ENCODE assay signal across 1 cellular context in genomic region chrX:140697618-140698017, GRCh38.
TF ChIP-seq lines count a peak whose summit lies in the region.

No MANE protein-coding gene starts in this region.

TF ChIP-seq in HepG2, 621 proteins besides CTCF, POLR2A, EP300 and RAD21:
- TF ChIP-seq CC2D1A (CRISPR knock-in tag; IDR thresholded peaks at IDR 0.05) (no peak), NFATC3 (CRISPR knock-in tag; IDR thresholded peaks at IDR 0.05) (no peak), ZKSCAN8 (CRISPR knock-in tag; IDR thresholded peaks at IDR 0.05; ENCODE audit: borderline replicate concordance) (no peak), ZBTB40 (IDR thresholded peaks at IDR 0.05) (no peak), ZBTB40 (CRISPR knock-in tag; IDR thresholded peaks at IDR 0.05) (no peak), LCORL (IDR thresholded peaks at IDR 0.05) (no peak), LCORL (CRISPR knock-in tag; IDR thresholded peaks at IDR 0.05) (no peak), ZNF20 (CRISPR knock-in tag; IDR thresholded peaks at IDR 0.05) (no peak), ATM (IDR thresholded peaks at IDR 0.05; ENCODE audit: borderline replicate concordance) (no peak), TOE1 (CRISPR knock-in tag; IDR thresholded peaks at IDR 0.05) (no peak), ZNF280D (CRISPR knock-in tag; IDR thresholded peaks at IDR 0.05) (no peak), KLF11 (CRISPR knock-in tag; IDR thresholded peaks at IDR 0.05) (no peak)
